ENCODE assay signal across 8 cellular contexts in the genomic region with DNA sequence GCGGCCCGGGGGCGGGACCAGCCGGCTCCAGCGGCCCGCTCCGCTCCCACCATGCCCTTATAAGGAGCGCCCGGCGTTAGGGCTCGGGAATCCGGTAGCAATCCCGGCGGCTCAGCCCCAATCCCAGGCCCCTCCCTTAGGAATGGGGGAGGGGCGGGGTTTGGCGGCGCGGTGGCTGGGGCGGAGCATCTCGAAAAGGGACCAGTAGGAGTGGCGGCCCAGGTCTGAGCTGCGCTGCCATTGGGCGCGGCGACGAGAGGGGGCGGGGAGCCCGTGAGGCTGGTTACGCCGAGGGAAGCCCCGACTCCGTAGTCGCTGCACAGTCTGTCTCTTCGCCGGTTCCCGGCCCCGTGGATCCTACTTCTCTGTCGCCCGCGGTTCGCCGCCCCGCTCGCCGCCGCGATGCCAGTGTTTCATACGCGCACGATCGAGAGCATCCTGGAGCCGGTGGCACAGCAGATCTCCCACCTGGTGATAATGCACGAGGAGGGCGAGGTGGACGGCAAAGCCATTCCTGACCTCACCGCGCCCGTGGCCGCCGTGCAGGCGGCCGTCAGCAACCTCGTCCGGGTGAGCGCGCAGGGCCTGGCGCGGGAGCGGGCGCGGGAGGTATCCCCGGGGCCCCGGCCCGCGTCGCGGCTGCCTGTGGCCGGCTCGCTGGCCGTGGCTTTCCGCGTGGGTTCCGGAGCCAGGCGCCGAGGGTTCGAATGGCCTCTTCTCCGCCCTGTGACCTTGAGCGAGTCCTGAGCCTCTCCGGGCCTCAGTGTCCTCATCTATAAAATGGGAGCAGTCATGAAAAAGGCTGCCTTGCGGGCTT. TPM values are rescaled to one million over a fixed set of nuclear protein-coding genes. Genes with fewer than 3 reads are reported as not detected.
DNase-seq lines count a peak whose midpoint lies in the region; ATAC-seq and TF ChIP-seq lines count a peak whose summit lies in the region.

A gene (plus strand): TSS at position 311 of the 817 bp plus-strand sequence. CDS start 92 bp downstream, at position 403.

- peak within 1 kb of the TSS; percentile 92 for H3K4me3 ChIP-seq in GM06990 (replicated peaks; ENCODE audit: low read depth, low read length)

- peaks cover 40% of the 10 kb centered on the region for H3K4me1 Mint-ChIP-seq in activated naive CD4-positive, alpha-beta T cell treated with anti-CD3 and anti-CD28 coated beads, Interleukin-2, amount 50 U/mL, for 24 hours

- H3K27me3 ChIP-seq in GM06990 (replicated peaks; ENCODE audit: control insufficient read depth, insufficient read depth, low read length), result no peaks in the 10 kb centered on the region

- ATAC-seq in HG02588 (IDR thresholded peaks at IDR 0.05; ENCODE audit: unreplicated experiment) (peak; percentile 93), SK-N-SH treated with all-trans-retinoic acid at 6 μM for 48 hours (peak; percentile 94)

- peak within 1 kb of the TSS; percentile 94 for H3K4me3 Mint-ChIP-seq in activated naive CD4-positive, alpha-beta T cell treated with anti-CD3 and anti-CD28 coated beads, Interleukin-2, amount 50 U/mL, for 24 hours

- H3K36me3 ChIP-seq in GM06990 (ENCODE audit: control insufficient read depth, insufficient read depth, low read length), result no peaks in the 10 kb centered on the region

- H3K27ac Mint-ChIP-seq in activated naive CD4-positive, alpha-beta T cell treated with anti-CD3 and anti-CD28 coated beads, Interleukin-2, amount 50 U/mL, for 24 hours, result peak within 1 kb of the TSS; percentile 96

- H3K36me3 Mint-ChIP-seq in activated naive CD4-positive, alpha-beta T cell treated with anti-CD3 and anti-CD28 coated beads, Interleukin-2, amount 50 U/mL, for 24 hours, result no peaks in the 10 kb centered on the region

- DNase-seq in GM06990 (ENCODE audit: extremely low read depth, insufficient read length) (peak; percentile 96), NCI-H1092 (lab: John Stamatoyannopoulos, UW) (peak; percentile 93), globus pallidus (ENCODE audit: low spot score) (peak; percentile 91), occipital lobe (lab: John Stamatoyannopoulos, UW) (peak; percentile 97)

- no peaks in the 10 kb centered on the region for H3K27me3 Mint-ChIP-seq in activated naive CD4-positive, alpha-beta T cell treated with anti-CD3 and anti-CD28 coated beads, Interleukin-2, amount 50 U/mL, for 24 hours

- no peaks in the 10 kb centered on the region for H3K9me3 Mint-ChIP-seq in activated naive CD4-positive, alpha-beta T cell treated with anti-CD3 and anti-CD28 coated beads, Interleukin-2, amount 50 U/mL, for 24 hours

- no peak for TF ChIP-seq CTCF in GM06990 (IDR thresholded peaks at IDR 0.05; ENCODE audit: insufficient read depth, low read length, poor library complexity, severe bottlenecking)

- peak within 1 kb of the TSS; percentile 34 for H3K27ac ChIP-seq in temporal lobe (ENCODE audit: low read depth, low read length)

TF ChIP-seq in SK-N-SH treated with all-trans-retinoic acid at 6 μM for 48 hours, 23 proteins besides CTCF, POLR2A, EP300 and RAD21:
- TF ChIP-seq ARNTL (CRISPR knock-in tag; IDR thresholded peaks at IDR 0.05; ENCODE audit: borderline replicate concordance, low read depth), result no peak
- TF ChIP-seq ZNF70 (CRISPR knock-in tag; IDR thresholded peaks at IDR 0.05), result no peak
- TF ChIP-seq, protein P1, sequence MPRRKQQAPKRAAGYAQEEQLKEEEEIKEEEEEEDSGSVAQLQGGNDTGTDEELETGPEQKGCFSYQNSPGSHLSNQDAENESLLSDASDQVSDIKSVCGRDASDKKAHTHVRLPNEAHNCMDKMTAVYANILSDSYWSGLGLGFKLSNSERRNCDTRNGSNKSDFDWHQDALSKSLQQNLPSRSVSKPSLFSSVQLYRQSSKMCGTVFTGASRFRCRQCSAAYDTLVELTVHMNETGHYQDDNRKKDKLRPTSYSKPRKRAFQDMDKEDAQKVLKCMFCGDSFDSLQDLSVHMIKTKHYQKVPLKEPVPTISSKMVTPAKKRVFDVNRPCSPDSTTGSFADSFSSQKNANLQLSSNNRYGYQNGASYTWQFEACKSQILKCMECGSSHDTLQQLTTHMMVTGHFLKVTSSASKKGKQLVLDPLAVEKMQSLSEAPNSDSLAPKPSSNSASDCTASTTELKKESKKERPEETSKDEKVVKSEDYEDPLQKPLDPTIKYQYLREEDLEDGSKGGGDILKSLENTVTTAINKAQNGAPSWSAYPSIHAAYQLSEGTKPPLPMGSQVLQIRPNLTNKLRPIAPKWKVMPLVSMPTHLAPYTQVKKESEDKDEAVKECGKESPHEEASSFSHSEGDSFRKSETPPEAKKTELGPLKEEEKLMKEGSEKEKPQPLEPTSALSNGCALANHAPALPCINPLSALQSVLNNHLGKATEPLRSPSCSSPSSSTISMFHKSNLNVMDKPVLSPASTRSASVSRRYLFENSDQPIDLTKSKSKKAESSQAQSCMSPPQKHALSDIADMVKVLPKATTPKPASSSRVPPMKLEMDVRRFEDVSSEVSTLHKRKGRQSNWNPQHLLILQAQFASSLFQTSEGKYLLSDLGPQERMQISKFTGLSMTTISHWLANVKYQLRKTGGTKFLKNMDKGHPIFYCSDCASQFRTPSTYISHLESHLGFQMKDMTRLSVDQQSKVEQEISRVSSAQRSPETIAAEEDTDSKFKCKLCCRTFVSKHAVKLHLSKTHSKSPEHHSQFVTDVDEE (CRISPR knock-in tag; IDR thresholded peaks at IDR 0.05), result peak; percentile 45; the same call in 1 of the 2 replicates
- peak; percentile 78; the same call in 1 of the 2 replicates for TF ChIP-seq ESRRG (CRISPR knock-in tag; IDR thresholded peaks at IDR 0.05)
- TF ChIP-seq, protein P2, sequence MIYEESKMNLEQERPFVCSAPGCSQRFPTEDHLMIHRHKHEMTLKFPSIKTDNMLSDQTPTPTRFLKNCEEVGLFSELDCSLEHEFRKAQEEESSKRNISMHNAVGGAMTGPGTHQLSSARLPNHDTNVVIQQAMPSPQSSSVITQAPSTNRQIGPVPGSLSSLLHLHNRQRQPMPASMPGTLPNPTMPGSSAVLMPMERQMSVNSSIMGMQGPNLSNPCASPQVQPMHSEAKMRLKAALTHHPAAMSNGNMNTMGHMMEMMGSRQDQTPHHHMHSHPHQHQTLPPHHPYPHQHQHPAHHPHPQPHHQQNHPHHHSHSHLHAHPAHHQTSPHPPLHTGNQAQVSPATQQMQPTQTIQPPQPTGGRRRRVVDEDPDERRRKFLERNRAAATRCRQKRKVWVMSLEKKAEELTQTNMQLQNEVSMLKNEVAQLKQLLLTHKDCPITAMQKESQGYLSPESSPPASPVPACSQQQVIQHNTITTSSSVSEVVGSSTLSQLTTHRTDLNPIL (CRISPR knock-in tag; IDR thresholded peaks at IDR 0.05; ENCODE audit: low read depth), result no peak

RNA-seq across cellular contexts. Expression of the gene that starts here (rescaled TPM):
- total RNA-seq in occipital lobe (17.8 TPM), temporal lobe (19.2 TPM)

Comparison
In these comparisons a context has a peak if more than half of its experiments do, and no peak if none do; other contexts are left out.
1. Peak in every context shown above with its lines: DNase-seq, ATAC-seq, H3K4me3 ChIP-seq and H3K27ac ChIP-seq.